ENCODE assay signal across 8 cellular contexts in genomic region chr16:370443-370842, GRCh38. TPM values are rescaled to one million over a fixed set of nuclear protein-coding genes. Genes with fewer than 3 reads are reported as not detected.
DNase-seq lines count a peak whose midpoint lies in the region; ATAC-seq and TF ChIP-seq lines count a peak whose summit lies in the region.

Gene MRPL28, minus strand, starts transcription at chr16:370538. Its CDS starts 320 bp downstream, at chr16:370218.

- H3K9me3 ChIP-seq in ectodermal cell (ENCODE audit: control insufficient read depth, low read length) (no peaks in the 10 kb centered on the region), lower lobe of right lung (no peaks in the 10 kb centered on the region)

- no peaks in the 10 kb centered on the region for H3K9me3 Mint-ChIP-seq in CD14-positive monocyte
- H3K9me3 Mint-ChIP-seq in activated CD8-positive, alpha-beta T cell treated with anti-CD3 and anti-CD28 coated beads, Interleukin-2, amount 10 ng/mL, durations not matched to agents 7 days and 5 days (ENCODE audit: insufficient read depth): no peaks in the 10 kb centered on the region

- peaks cover 0 to 6% (median 4%) of the 10 kb centered on the region in 3 donors for H3K27me3 Mint-ChIP-seq in CD14-positive monocyte (ENCODE audit: low read depth in 3 of 3)
- H3K27me3 Mint-ChIP-seq in activated CD8-positive, alpha-beta T cell treated with anti-CD3 and anti-CD28 coated beads, Interleukin-2, amount 10 ng/mL, durations not matched to agents 7 days and 5 days (ENCODE audit: low read depth): no peaks in the 10 kb centered on the region

- CTCF ChIA-PET in activated CD8-positive, alpha-beta T cell treated with anti-CD3 and anti-CD28 coated beads, Interleukin-2, amount 10 ng/mL, durations not matched to agents 7 days and 5 days (lab: Charles Lee): interaction anchor here (0.7 to 2.7 kb wide), 7 partner anchors 8 to 359 kb away, joined by 3 to 18 read pairs (median 4); partner anchors contain the start of gene DECR2

- H3K4me1 ChIP-seq in ectodermal cell (ENCODE audit: control insufficient read depth, insufficient read depth, low read length) (peaks cover 10% of the 10 kb centered on the region), lower lobe of right lung (peaks cover 19% of the 10 kb centered on the region)

- peak within 1 kb of the TSS; percentile 85 to 89 for H3K4me3 Mint-ChIP-seq in CD14-positive monocyte
- peak within 1 kb of the TSS; percentile 88 for H3K4me3 Mint-ChIP-seq in activated CD8-positive, alpha-beta T cell treated with anti-CD3 and anti-CD28 coated beads, Interleukin-2, amount 10 ng/mL, durations not matched to agents 7 days and 5 days

- intact Hi-C loops in CD14-positive monocyte (cut with micrococcal nuclease): no loop called here
- intact Hi-C loops in lower lobe of right lung (cut with DNase I): no loop called here

- WGBS in ectodermal cell, 2 experiments: 0% methylated on average over 29 of the region's 30 CpGs

- H3K4me3 ChIP-seq in ectodermal cell (ENCODE audit: insufficient read depth, low read depth, low read length) (peak within 1 kb of the TSS; percentile 32), lower lobe of right lung (peak within 1 kb of the TSS; percentile 44)

- ATAC-seq in GM19438 (IDR thresholded peaks at IDR 0.05; ENCODE audit: low read depth, unreplicated experiment): peak; percentile 67
- ATAC-seq in activated CD8-positive, alpha-beta T cell treated with anti-CD3 and anti-CD28 coated beads, Interleukin-2, amount 10 ng/mL, durations not matched to agents 7 days and 5 days: peak; percentile 99
- ATAC-seq in lower lobe of right lung: peak; percentile 94 to 97

- POLR2A ChIA-PET in activated CD8-positive, alpha-beta T cell treated with anti-CD3 and anti-CD28 coated beads, Interleukin-2, amount 10 ng/mL, durations not matched to agents 7 days and 5 days (lab: Charles Lee): interaction anchor here (0.7 to 2.1 kb wide), 5 partner anchors 9 to 141 kb away, joined by 3 to 18 read pairs (median 3); partner anchors contain the start of gene LUC7L

- H3K27ac Mint-ChIP-seq in CD14-positive monocyte: peak within 1 kb of the TSS; percentile 73 to 90 (median 83)
- peak within 1 kb of the TSS; percentile 98 for H3K27ac Mint-ChIP-seq in activated CD8-positive, alpha-beta T cell treated with anti-CD3 and anti-CD28 coated beads, Interleukin-2, amount 10 ng/mL, durations not matched to agents 7 days and 5 days

- H3K27me3 ChIP-seq in ectodermal cell (ENCODE audit: control insufficient read depth, insufficient read depth, low read length, poor library complexity, severe bottlenecking) (no peaks in the 10 kb centered on the region), lower lobe of right lung (ENCODE audit: low read depth) (no peaks in the 10 kb centered on the region)

- no peak for TF ChIP-seq CTCF in CD14-positive monocyte (IDR thresholded peaks at IDR 0.05)
- TF ChIP-seq CTCF in lower lobe of right lung (IDR thresholded peaks at IDR 0.05): no peak

- no peak within 1 kb of the TSS for H3K27ac ChIP-seq in ectodermal cell (ENCODE audit: insufficient read depth, low read depth, low read length, poor library complexity, severe bottlenecking)
- H3K27ac ChIP-seq in lower lobe of right lung: peak within 1 kb of the TSS; percentile 80

- peaks cover 18% of the 10 kb centered on the region for H3K4me1 Mint-ChIP-seq in CD14-positive monocyte
- H3K4me1 Mint-ChIP-seq in activated CD8-positive, alpha-beta T cell treated with anti-CD3 and anti-CD28 coated beads, Interleukin-2, amount 10 ng/mL, durations not matched to agents 7 days and 5 days (ENCODE audit: low read depth): peaks cover 23% of the 10 kb centered on the region

- DNase-seq in CD14-positive monocyte (ENCODE audit: low spot score) (peak; percentile 95), HS-5 (ENCODE audit: low read depth) (peak; percentile 64), NK-92 (lab: John Stamatoyannopoulos, UW; ENCODE audit: unreplicated experiment) (peak; percentile 50), lower lobe of right lung (peak; percentile 96)
- peak; percentile 96 for DNase-seq in activated CD8-positive, alpha-beta T cell treated with anti-CD3 and anti-CD28 coated beads, Interleukin-2, amount 10 ng/mL, durations not matched to agents 7 days and 5 days
- peak; percentile 87 to 91 (median 87) for DNase-seq in stimulated activated CD4-positive, alpha-beta T cell treated with anti-CD3 and anti-CD28 coated beads, TNF-alpha, amount 100 ng/mL, for 1 hour (ENCODE audit: low read depth in 3 of 3, low spot score in 1 of 3)

- peaks cover 41 to 71% of the 10 kb centered on the region in 2 donors for H3K36me3 Mint-ChIP-seq in CD14-positive monocyte
- peaks cover 28% of the 10 kb centered on the region for H3K36me3 Mint-ChIP-seq in activated CD8-positive, alpha-beta T cell treated with anti-CD3 and anti-CD28 coated beads, Interleukin-2, amount 10 ng/mL, durations not matched to agents 7 days and 5 days (ENCODE audit: low read depth)

- peaks cover 21% of the 10 kb centered on the region for H3K36me3 ChIP-seq in ectodermal cell (ENCODE audit: control insufficient read depth, insufficient read depth, low read length)
- peaks cover 68% of the 10 kb centered on the region for H3K36me3 ChIP-seq in lower lobe of right lung

RNA-seq across cellular contexts. Expression of gene MRPL28, which starts in this region (rescaled TPM):
- 10 to 100 TPM; 88.1 to 88.5 TPM for polyA plus RNA-seq in CD14-positive monocyte
- 10 to 100 TPM; 95.3 to 95.8 TPM for total RNA-seq in activated CD8-positive, alpha-beta T cell treated with anti-CD3 and anti-CD28 coated beads, Interleukin-2, amount 10 ng/mL, durations not matched to agents 7 days and 5 days
- 86.3 TPM for polyA plus RNA-seq in ectodermal cell (2013, experiment 1 of 4)
- polyA plus RNA-seq in ectodermal cell (2013, experiment 2 of 4): 87.0 TPM
- 68.8 TPM for polyA plus RNA-seq in ectodermal cell (2013, experiment 3 of 4)
- 81.9 TPM for polyA plus RNA-seq in ectodermal cell (2013, experiment 4 of 4)
- 43.4 TPM for total RNA-seq in lower lobe of right lung
